23 cellular contexts compared by ENCODE assay signal in genomic region chr2:176297737-176298136, GRCh38.
"Had no signal": no experiment of that assay in that cellular context is flagged by ENCODE, and none has a peak within 500 bp of the region (broad histone marks: within the 10 kb centered on the region; RNA-seq: fewer than 3 reads in every experiment).

No MANE protein-coding gene starts in this region.

- H3K4me1 Mint-ChIP-seq: activated CD4-positive, alpha-beta T cell treated with anti-CD3 and anti-CD28 coated beads for 36 hours had no signal

- ATAC-seq: activated CD4-positive, alpha-beta T cell treated with anti-CD3 and anti-CD28 coated beads for 36 hours; activated T-cell treated with anti-CD3 and anti-CD28 coated beads, Interleukin-2, amount 50 U/mL, for 72 hours; Panc1; Right ventricle myocardium inferior; T-cell had no signal

- H3K27me3 Mint-ChIP-seq: activated CD4-positive, alpha-beta memory T cell treated with anti-CD3 and anti-CD28 coated beads, Interleukin-2, amount 10 ng/mL, durations not matched to agents 7 days and 5 days; activated CD4-positive, alpha-beta T cell treated with anti-CD3 and anti-CD28 coated beads for 36 hours; activated naive CD8-positive, alpha-beta T cell treated with anti-CD3 and anti-CD28 coated beads, Interleukin-2, amount 10 ng/mL, durations not matched to agents 7 days and 5 days; T-cell had no signal

- H3K4me3 Mint-ChIP-seq: activated CD4-positive, alpha-beta memory T cell treated with anti-CD3 and anti-CD28 coated beads, Interleukin-2, amount 10 ng/mL, durations not matched to agents 7 days and 5 days; activated CD4-positive, alpha-beta T cell treated with anti-CD3 and anti-CD28 coated beads for 36 hours; activated naive CD8-positive, alpha-beta T cell treated with anti-CD3 and anti-CD28 coated beads, Interleukin-2, amount 10 ng/mL, durations not matched to agents 7 days and 5 days; activated T-cell treated with anti-CD3 and anti-CD28 coated beads, Interleukin-2, amount 50 U/mL, for 72 hours; T-cell had no signal

- DNase-seq: activated CD4-positive, alpha-beta memory T cell treated with anti-CD3 and anti-CD28 coated beads, Interleukin-2, amount 10 ng/mL, durations not matched to agents 7 days and 5 days; activated CD4-positive, alpha-beta T cell treated with anti-CD3 and anti-CD28 coated beads for 36 hours; activated CD4-positive, alpha-beta T cell treated with anti-CD3 and anti-CD28 coated beads, Interleukin-2, amount 50 U/mL, for 1 hour; activated naive CD4-positive, alpha-beta T cell treated with anti-CD3 and anti-CD28 coated beads, Interleukin-2, amount 50 U/mL, for 16 hours; activated naive CD8-positive, alpha-beta T cell treated with anti-CD3 and anti-CD28 coated beads, Interleukin-2, amount 10 ng/mL, durations not matched to agents 7 days and 5 days; activated T-cell treated with anti-CD3 and anti-CD28 coated beads for 4 hours; activated T-cell treated with anti-CD3 and anti-CD28 coated beads, Interleukin-2, amount 50 U/mL, for 72 hours; adrenal gland; anterior cingulate cortex; MG63; NCI-H1105; NCI-H1436; NCI-H1694 treated with DMSO at 0.1 percent for 48 hours; NCI-H2029 treated with DMSO at 0.1 percent for 48 hours; NCI-H345; NCI-H510A treated with DMSO at 0.1 percent for 48 hours; NK-92 treated with Interleukin-12 subunit alpha and Interleukin-12 subunit beta, amount 100 ng/mL, for 24 hours; T-cell; T1000; WERI-Rb-1 had no signal

- H3K27ac Mint-ChIP-seq: activated CD4-positive, alpha-beta memory T cell treated with anti-CD3 and anti-CD28 coated beads, Interleukin-2, amount 10 ng/mL, durations not matched to agents 7 days and 5 days; activated CD4-positive, alpha-beta T cell treated with anti-CD3 and anti-CD28 coated beads for 36 hours; activated naive CD8-positive, alpha-beta T cell treated with anti-CD3 and anti-CD28 coated beads, Interleukin-2, amount 10 ng/mL, durations not matched to agents 7 days and 5 days; activated T-cell treated with anti-CD3 and anti-CD28 coated beads, Interleukin-2, amount 50 U/mL, for 72 hours; activated T-helper 2 cell treated with anti-CD3 and anti-CD28 coated beads, Interferon-gamma antibody, Interleukin-2, Interleukin-4, amounts not matched to agents 10 μg/mL and 5 μg/mL and 100 μg/mL, durations not matched to agents 14 hours and 24 hours and 36 hours; T-cell had no signal

- H3K9me3 Mint-ChIP-seq: activated CD4-positive, alpha-beta memory T cell treated with anti-CD3 and anti-CD28 coated beads, Interleukin-2, amount 10 ng/mL, durations not matched to agents 7 days and 5 days; activated naive CD8-positive, alpha-beta T cell treated with anti-CD3 and anti-CD28 coated beads, Interleukin-2, amount 10 ng/mL, durations not matched to agents 7 days and 5 days; activated T-cell treated with anti-CD3 and anti-CD28 coated beads, Interleukin-2, amount 50 U/mL, for 72 hours; activated T-helper 2 cell treated with anti-CD3 and anti-CD28 coated beads, Interferon-gamma antibody, Interleukin-2, Interleukin-4, amounts not matched to agents 10 μg/mL and 5 μg/mL and 100 μg/mL, durations not matched to agents 14 hours and 24 hours and 36 hours; T-cell had no signal
